In the genomic region with DNA sequence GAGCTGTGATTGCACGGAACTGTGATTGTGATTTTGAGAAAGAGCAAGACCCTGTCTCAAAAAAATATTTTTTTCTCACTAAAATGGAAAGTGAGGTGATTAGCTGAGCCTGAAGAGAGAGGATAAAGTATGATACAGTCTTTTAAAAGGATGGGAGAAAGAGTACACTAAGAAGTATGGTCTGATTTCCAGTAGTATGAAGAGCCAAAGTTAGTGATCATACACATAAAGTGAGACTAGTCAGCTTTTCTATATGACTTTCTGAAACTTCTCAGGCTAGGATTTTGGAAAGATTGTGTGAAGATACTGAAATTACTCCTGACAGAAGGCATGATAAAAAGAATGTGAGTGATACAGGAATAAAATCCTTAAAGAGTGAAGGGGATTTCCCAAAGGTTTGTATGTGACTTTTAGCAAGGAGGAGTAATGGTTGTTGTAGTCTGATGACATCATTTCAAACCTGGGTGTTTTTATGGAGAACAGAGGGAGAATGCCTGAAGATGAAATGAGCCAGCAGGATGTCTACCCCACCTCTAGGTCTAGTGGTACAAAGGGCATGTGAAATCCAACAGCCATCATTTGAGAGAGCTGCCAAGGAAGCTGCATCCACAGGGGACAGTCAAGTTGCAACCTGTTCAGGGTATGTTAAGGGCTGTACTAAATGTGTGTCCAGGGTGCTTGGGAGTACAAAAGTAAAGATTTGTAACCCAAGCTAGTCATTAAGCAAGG, we compare ENCODE assay signal across 13 cellular contexts.
DNase-seq lines count a peak whose midpoint lies in the region; TF ChIP-seq lines count a peak whose summit lies in the region.
"Had no signal": no experiment of that assay in that cellular context is flagged by ENCODE, and none has a peak within 500 bp of the region (broad histone marks: within the 10 kb centered on the region; RNA-seq: fewer than 3 reads in every experiment).

No MANE protein-coding gene starts in this region.

- H3K9me3 ChIP-seq in HEK293 (ENCODE audit: control insufficient read depth, insufficient read depth, low read depth, low read length) (no peaks in the 10 kb centered on the region), Peyer's patch (no peaks in the 10 kb centered on the region), hepatocyte (ENCODE audit: low read depth) (no peaks in the 10 kb centered on the region)

- CTCF ChIA-PET in HEK293 (lab: Yijun Ruan, JAX): interaction anchor here (0.7 kb wide), 1 partner anchor 8 kb away, joined by 3 read pairs; no protein-coding TSS in a partner anchor

- DNase-seq in DMS53 treated with DMSO at 0.1 percent for 48 hours (lab: John Stamatoyannopoulos, UW; ENCODE audit: unreplicated experiment) (peak; percentile 79), Peyer's patch (peak in 1 of 3 donors; percentile 65), hepatocyte (ENCODE audit: low spot score) (peak; percentile 39), Kasumi-1 (lab: John Stamatoyannopoulos, UW) (no peak), hypothalamus (lab: John Stamatoyannopoulos, UW) (no peak), GOT3 (lab: John Stamatoyannopoulos, UW) (no peak), nucleus accumbens (lab: John Stamatoyannopoulos, UW) (no peak)
- DNase-seq: glutamatergic neuron; H7; NK-92 treated with Interleukin-12 subunit alpha and Interleukin-12 subunit beta, amount 100 ng/mL, for 24 hours had no signal

- no peak overlapping the region for H3K27ac ChIP-seq in HEK293 (ENCODE audit: extremely low read depth, low read depth, low read length)
- peak overlapping the region in 3 of 4 donors; percentile 62 to 87 (median 75) for H3K27ac ChIP-seq in Peyer's patch
- peak overlapping the region; percentile 85 for H3K27ac ChIP-seq in hepatocyte
- H3K27ac ChIP-seq: parathyroid adenoma had no signal

- no peak for TF ChIP-seq CTCF in HEK293 (tag by site-specific recombination; IDR thresholded peaks at IDR 0.05)
- peak in 3 of 6 experiments; percentile 47 to 54 (median 53) for TF ChIP-seq CTCF in Peyer's patch (IDR thresholded peaks at IDR 0.05)
- no peak for TF ChIP-seq CTCF in hepatocyte (IDR thresholded peaks at IDR 0.05; ENCODE audit: poor library complexity)

- peaks cover 0 to 16% of the 10 kb centered on the region in 2 experiments; a peak in 1 of 3 replicates for H3K36me3 ChIP-seq in HEK293 (ENCODE audit: control insufficient read depth in 2 of 2, insufficient read depth in 1 of 2, low read length in 2 of 2)
- peaks cover 0 to 5% (median 0%) of the 10 kb centered on the region in 3 donors for H3K36me3 ChIP-seq in Peyer's patch
- H3K36me3 ChIP-seq in hepatocyte (replicated peaks; ENCODE audit: insufficient read depth, low read depth): no peaks in the 10 kb centered on the region

- H3K4me2 ChIP-seq in hepatocyte: no peak overlapping the region

- no peak overlapping the region for H3K4me3 ChIP-seq in HEK293 (ENCODE audit: low read depth, low read length)
- H3K4me3 ChIP-seq in Peyer's patch: no peak overlapping the region
- H3K4me3 ChIP-seq in hepatocyte: no peak overlapping the region
- H3K4me3 ChIP-seq: lung had no signal

- 0 out of 2 replicates have a peak, but pooled peaks cover 5% of the 10 kb centered on the region for H3K4me1 ChIP-seq in HEK293 (ENCODE audit: control insufficient read depth, insufficient read depth, low read length)
- H3K4me1 ChIP-seq in Peyer's patch: peaks cover 0 to 50% (median 5%) of the 10 kb centered on the region in 4 donors
- peaks cover 5% of the 10 kb centered on the region for H3K4me1 ChIP-seq in hepatocyte (ENCODE audit: insufficient read depth)
- H3K4me1 ChIP-seq: parathyroid adenoma had no signal

- no peaks in the 10 kb centered on the region for H4K20me1 ChIP-seq in hepatocyte (ENCODE audit: insufficient read depth, poor library complexity, severe bottlenecking)

- no peaks in the 10 kb centered on the region for H3K27me3 ChIP-seq in Peyer's patch
- H3K27me3 ChIP-seq in hepatocyte: no peaks in the 10 kb centered on the region

- no peaks in the 10 kb centered on the region for H3K9me2 ChIP-seq in hepatocyte (replicated peaks; ENCODE audit: insufficient read depth)

- WGBS in hepatocyte (ENCODE audit: low lambda C conversion rate, missing lambda C conversion rate): 96% methylated on average over 1 of the region's 1 CpG

- H3K79me2 ChIP-seq in hepatocyte: no peaks in the 10 kb centered on the region
- H3K79me2 ChIP-seq: parathyroid adenoma had no signal

- H2AFZ ChIP-seq in hepatocyte: no peak overlapping the region
- H2AFZ ChIP-seq: parathyroid adenoma had no signal

- TF ChIP-seq POLR2A in Peyer's patch (IDR thresholded peaks at IDR 0.05): no peak

- POLR2A ChIA-PET in HEK293 (lab: Yijun Ruan, JAX): interaction anchor here (0.6 kb wide), 1 partner anchor 127 kb away, joined by 3 read pairs; no protein-coding TSS in a partner anchor

TF ChIP-seq in HEK293, 187 proteins besides CTCF, POLR2A, EP300 and RAD21:
- TF ChIP-seq, protein P1, sequence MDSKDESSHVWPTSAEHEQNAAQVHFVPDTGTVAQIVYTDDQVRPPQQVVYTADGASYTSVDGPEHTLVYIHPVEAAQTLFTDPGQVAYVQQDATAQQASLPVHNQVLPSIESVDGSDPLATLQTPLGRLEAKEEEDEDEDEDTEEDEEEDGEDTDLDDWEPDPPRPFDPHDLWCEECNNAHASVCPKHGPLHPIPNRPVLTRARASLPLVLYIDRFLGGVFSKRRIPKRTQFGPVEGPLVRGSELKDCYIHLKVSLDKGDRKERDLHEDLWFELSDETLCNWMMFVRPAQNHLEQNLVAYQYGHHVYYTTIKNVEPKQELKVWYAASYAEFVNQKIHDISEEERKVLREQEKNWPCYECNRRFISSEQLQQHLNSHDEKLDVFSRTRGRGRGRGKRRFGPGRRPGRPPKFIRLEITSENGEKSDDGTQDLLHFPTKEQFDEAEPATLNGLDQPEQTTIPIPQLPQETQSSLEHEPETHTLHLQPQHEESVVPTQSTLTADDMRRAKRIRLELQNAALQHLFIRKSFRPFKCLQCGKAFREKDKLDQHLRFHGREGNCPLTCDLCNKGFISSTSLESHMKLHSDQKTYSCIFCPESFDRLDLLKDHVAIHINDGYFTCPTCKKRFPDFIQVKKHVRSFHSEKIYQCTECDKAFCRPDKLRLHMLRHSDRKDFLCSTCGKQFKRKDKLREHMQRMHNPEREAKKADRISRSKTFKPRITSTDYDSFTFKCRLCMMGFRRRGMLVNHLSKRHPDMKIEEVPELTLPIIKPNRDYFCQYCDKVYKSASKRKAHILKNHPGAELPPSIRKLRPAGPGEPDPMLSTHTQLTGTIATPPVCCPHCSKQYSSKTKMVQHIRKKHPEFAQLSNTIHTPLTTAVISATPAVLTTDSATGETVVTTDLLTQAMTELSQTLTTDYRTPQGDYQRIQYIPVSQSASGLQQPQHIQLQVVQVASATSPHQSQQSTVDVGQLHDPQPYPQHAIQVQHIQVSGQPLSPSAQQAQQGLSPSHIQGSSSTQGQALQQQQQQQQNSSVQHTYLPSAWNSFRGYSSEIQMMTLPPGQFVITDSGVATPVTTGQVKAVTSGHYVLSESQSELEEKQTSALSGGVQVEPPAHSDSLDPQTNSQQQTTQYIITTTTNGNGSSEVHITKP (tag by site-specific recombination; IDR thresholded peaks at IDR 0.05): peak; percentile 42
- no peak for TF ChIP-seq BCL6B (tag by site-specific recombination; IDR thresholded peaks at IDR 0.05)
- TF ChIP-seq, protein P2, sequence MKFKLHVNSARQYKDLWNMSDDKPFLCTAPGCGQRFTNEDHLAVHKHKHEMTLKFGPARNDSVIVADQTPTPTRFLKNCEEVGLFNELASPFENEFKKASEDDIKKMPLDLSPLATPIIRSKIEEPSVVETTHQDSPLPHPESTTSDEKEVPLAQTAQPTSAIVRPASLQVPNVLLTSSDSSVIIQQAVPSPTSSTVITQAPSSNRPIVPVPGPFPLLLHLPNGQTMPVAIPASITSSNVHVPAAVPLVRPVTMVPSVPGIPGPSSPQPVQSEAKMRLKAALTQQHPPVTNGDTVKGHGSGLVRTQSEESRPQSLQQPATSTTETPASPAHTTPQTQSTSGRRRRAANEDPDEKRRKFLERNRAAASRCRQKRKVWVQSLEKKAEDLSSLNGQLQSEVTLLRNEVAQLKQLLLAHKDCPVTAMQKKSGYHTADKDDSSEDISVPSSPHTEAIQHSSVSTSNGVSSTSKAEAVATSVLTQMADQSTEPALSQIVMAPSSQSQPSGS (tag by site-specific recombination; IDR thresholded peaks at IDR 0.05; ENCODE audit: low read depth): peak; percentile 84

Comparison
In these comparisons a context has a peak if more than half of its experiments do, and no peak if none do; other contexts are left out.
1. DNase-seq: peak in DMS53 treated with DMSO at 0.1 percent for 48 hours (single experiment) and hepatocyte (single experiment); none in Kasumi-1 (0 of 2), hypothalamus (0 of 51), GOT3 (single experiment) and nucleus accumbens (0 of 56).